Comparison of ENCODE assay signal across 8 cellular contexts in the genomic region with DNA sequence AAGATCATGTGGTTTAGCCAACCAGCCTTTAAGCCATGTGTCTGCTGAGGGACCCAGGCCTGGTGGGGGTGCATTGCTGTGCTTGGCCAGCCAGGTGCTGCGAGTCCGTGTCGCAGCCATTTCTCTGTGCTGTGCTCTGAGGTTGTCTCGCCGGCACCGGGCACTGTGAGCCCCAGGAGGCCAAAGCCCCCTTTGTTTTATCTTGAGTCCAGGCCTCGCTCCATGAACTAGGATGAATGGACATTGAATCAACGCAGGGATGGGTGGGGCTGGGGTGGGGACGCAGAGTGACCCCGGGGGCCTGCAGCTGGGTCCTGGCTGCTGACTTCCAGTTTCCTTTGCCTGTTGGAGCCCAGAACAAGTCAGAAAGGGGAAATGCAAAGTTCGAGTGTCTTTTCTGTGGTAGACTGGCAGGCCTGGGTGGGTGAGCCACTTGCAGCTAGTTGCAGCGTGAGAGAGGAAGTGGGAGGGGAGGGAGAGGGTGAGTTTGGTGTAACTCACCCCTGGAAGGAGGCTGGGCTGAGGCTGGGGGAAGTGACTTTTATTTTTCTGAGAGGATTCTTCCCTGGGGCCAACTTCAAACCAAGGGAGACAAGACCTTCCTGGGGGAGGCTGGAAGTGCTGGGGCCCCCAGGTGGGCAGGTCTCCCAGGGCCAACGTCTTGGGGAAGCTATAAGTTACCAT.
A peak's percentile ranks its signal among the peaks of the same experiment; 100 is the strongest.
DNase-seq lines count a peak whose midpoint lies in the region; ATAC-seq and TF ChIP-seq lines count a peak whose summit lies in the region.

No MANE protein-coding gene starts in this region.

- POLR2A ChIA-PET in HEK293T (lab: Yijun Ruan, JAX): no interaction called here

- no peaks in the 10 kb centered on the region for H3K27me3 Mint-ChIP-seq in CD4-positive, CD25-positive, alpha-beta regulatory T cell
- H3K27me3 Mint-ChIP-seq in nephron (ENCODE audit: low read depth): no peaks in the 10 kb centered on the region

- H3K4me3 ChIP-seq in CD4-positive, CD25-positive, alpha-beta regulatory T cell (ENCODE audit: low read depth, low read length): peak overlapping the region; percentile 49
- H3K4me3 ChIP-seq in epithelial cell of esophagus (ENCODE audit: low read length): no peak overlapping the region
- no peak overlapping the region for H3K4me3 ChIP-seq in urinary bladder (ENCODE audit: low read depth, low read length)

- peak; percentile 92 to 93 for ATAC-seq in CD4-positive, CD25-positive, alpha-beta regulatory T cell (ENCODE audit: low read depth in 2 of 2)
- ATAC-seq in GM21423 (IDR thresholded peaks at IDR 0.05; ENCODE audit: unreplicated experiment): peak; percentile 59

- TF ChIP-seq CTCF in epithelial cell of esophagus (IDR thresholded peaks at IDR 0.05; ENCODE audit: insufficient read depth, low read depth, low read length, missing control alignments) (no peak), nephron (IDR thresholded peaks at IDR 0.05; ENCODE audit: unreplicated experiment in 3 of 3) (no peak)

- H3K9me3 Mint-ChIP-seq in CD4-positive, CD25-positive, alpha-beta regulatory T cell: peaks cover 0 to 5% (median 0%) of the 10 kb centered on the region in 7 donors
- no peaks in the 10 kb centered on the region for H3K9me3 Mint-ChIP-seq in nephron

- peaks cover 12 to 95% (median 59%) of the 10 kb centered on the region in 4 donors for H3K4me1 Mint-ChIP-seq in CD4-positive, CD25-positive, alpha-beta regulatory T cell
- H3K4me1 Mint-ChIP-seq in nephron: peaks cover 71% of the 10 kb centered on the region

- peak overlapping the region; percentile 95 to 98 (median 96) for H3K27ac Mint-ChIP-seq in CD4-positive, CD25-positive, alpha-beta regulatory T cell
- H3K27ac Mint-ChIP-seq in nephron: peak overlapping the region; percentile 96 to 99 (median 98)

- H3K27ac ChIP-seq in CD4-positive, CD25-positive, alpha-beta regulatory T cell (ENCODE audit: insufficient read depth, low read length, poor library complexity, severe bottlenecking): peak overlapping the region; percentile 91
- H3K27ac ChIP-seq in KOPT-K1 (ENCODE audit: low read depth, low read length, poor library complexity, severe bottlenecking) (peak overlapping the region; percentile 91), urinary bladder (ENCODE audit: low read depth) (peak overlapping the region; percentile 27)

- no peaks in the 10 kb centered on the region for H3K9me3 ChIP-seq in CD4-positive, CD25-positive, alpha-beta regulatory T cell (ENCODE audit: control insufficient read depth in 2 of 2, low read length in 2 of 2)
- H3K9me3 ChIP-seq in KOPT-K1 (ENCODE audit: insufficient read depth, low read length, poor library complexity, severe bottlenecking): no peaks in the 10 kb centered on the region

- WGBS in urinary bladder: 39% methylated on average over 13 of the region's 13 CpGs

- H3K4me3 Mint-ChIP-seq in CD4-positive, CD25-positive, alpha-beta regulatory T cell: peak overlapping the region; percentile 43 to 89 (median 84)
- peak overlapping the region in 1 of 3 experiments; percentile 78 for H3K4me3 Mint-ChIP-seq in nephron

- DNase-seq in CD4-positive, CD25-positive, alpha-beta regulatory T cell: peak; percentile 61 to 94 (median 82)
- DNase-seq in activated CD4-positive, alpha-beta T cell treated with anti-CD3 and anti-CD28 coated beads, Interleukin-2, amount 50 U/mL, for 1 hour: peak; percentile 75
- DNase-seq in epithelial cell of esophagus (ENCODE audit: low read depth): peak; percentile 66
- DNase-seq in HEK293T (ENCODE audit: extremely low spot score): no peak

- H3K4me1 ChIP-seq in CD4-positive, CD25-positive, alpha-beta regulatory T cell (ENCODE audit: control insufficient read depth, insufficient read depth, low read length, poor library complexity, severe bottlenecking): peaks cover 98% of the 10 kb centered on the region
- peaks cover 3% of the 10 kb centered on the region for H3K4me1 ChIP-seq in urinary bladder (ENCODE audit: insufficient read depth)

- CTCF ChIA-PET in HEK293T (lab: Yijun Ruan, JAX): interaction anchor here (0.5 to 0.9 kb wide), 3 partner anchors 14 to 352 kb away, joined by 4 to 5 read pairs (median 4); no protein-coding TSS in a partner anchor

- peaks cover 47% of the 10 kb centered on the region for H3K36me3 Mint-ChIP-seq in CD4-positive, CD25-positive, alpha-beta regulatory T cell
- peaks cover 25% of the 10 kb centered on the region for H3K36me3 Mint-ChIP-seq in nephron (ENCODE audit: low read depth)

- H3K36me3 ChIP-seq in CD4-positive, CD25-positive, alpha-beta regulatory T cell (ENCODE audit: control insufficient read depth, insufficient read depth, low read length): peaks cover 34% of the 10 kb centered on the region
- H3K36me3 ChIP-seq in KOPT-K1 (ENCODE audit: insufficient read depth, low read length) (peaks cover 57% of the 10 kb centered on the region), urinary bladder (ENCODE audit: insufficient read depth) (no peaks in the 10 kb centered on the region)

- H3K27me3 ChIP-seq in CD4-positive, CD25-positive, alpha-beta regulatory T cell (ENCODE audit: control insufficient read depth, insufficient read depth, low read length): no peaks in the 10 kb centered on the region

TF ChIP-seq in HEK293T, 16 proteins besides CTCF, POLR2A, EP300 and RAD21:
- no peak for TF ChIP-seq L3MBTL2 (conservative IDR thresholded peaks at IDR 0.05)
- TF ChIP-seq TARDBP (IDR thresholded peaks at IDR 0.05): no peak
- TF ChIP-seq ELF4 (IDR thresholded peaks at IDR 0.05): no peak
- no peak for TF ChIP-seq NFRKB (IDR thresholded peaks at IDR 0.05)
- no peak for TF ChIP-seq FOXM1 (IDR thresholded peaks at IDR 0.05; ENCODE audit: borderline replicate concordance)
- TF ChIP-seq, protein P1, sequence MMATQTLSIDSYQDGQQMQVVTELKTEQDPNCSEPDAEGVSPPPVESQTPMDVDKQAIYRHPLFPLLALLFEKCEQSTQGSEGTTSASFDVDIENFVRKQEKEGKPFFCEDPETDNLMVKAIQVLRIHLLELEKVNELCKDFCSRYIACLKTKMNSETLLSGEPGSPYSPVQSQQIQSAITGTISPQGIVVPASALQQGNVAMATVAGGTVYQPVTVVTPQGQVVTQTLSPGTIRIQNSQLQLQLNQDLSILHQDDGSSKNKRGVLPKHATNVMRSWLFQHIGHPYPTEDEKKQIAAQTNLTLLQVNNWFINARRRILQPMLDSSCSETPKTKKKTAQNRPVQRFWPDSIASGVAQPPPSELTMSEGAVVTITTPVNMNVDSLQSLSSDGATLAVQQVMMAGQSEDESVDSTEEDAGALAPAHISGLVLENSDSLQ (IDR thresholded peaks at IDR 0.05): no peak
- no peak for TF ChIP-seq LEF1 (IDR thresholded peaks at IDR 0.05; ENCODE audit: borderline replicate concordance)
- no peak for TF ChIP-seq FOXK2 (IDR thresholded peaks at IDR 0.05)
- TF ChIP-seq ZNF384 (IDR thresholded peaks at IDR 0.05): no peak
- no peak for TF ChIP-seq CTBP1 (IDR thresholded peaks at IDR 0.05; ENCODE audit: borderline replicate concordance)
- TF ChIP-seq ARNT (IDR thresholded peaks at IDR 0.05): no peak
- no peak for TF ChIP-seq HDGF (IDR thresholded peaks at IDR 0.05; ENCODE audit: borderline replicate concordance)
- TF ChIP-seq FOXA1 (IDR thresholded peaks at IDR 0.05): no peak
- no peak for TF ChIP-seq SUZ12 (IDR thresholded peaks at IDR 0.05)
- TF ChIP-seq SP1 (IDR thresholded peaks at IDR 0.05): no peak
- TF ChIP-seq BHLHE40 (IDR thresholded peaks at IDR 0.05; ENCODE audit: borderline replicate concordance): no peak

Comparison
In these comparisons a context has a peak if more than half of its experiments do, and no peak if none do; other contexts are left out.
1. H3K27ac ChIP-seq: peak in every context shown above with its lines; median percentile 91 in CD4-positive, CD25-positive, alpha-beta regulatory T cell; 91 in KOPT-K1; 27 in urinary bladder.